In the genomic region with DNA sequence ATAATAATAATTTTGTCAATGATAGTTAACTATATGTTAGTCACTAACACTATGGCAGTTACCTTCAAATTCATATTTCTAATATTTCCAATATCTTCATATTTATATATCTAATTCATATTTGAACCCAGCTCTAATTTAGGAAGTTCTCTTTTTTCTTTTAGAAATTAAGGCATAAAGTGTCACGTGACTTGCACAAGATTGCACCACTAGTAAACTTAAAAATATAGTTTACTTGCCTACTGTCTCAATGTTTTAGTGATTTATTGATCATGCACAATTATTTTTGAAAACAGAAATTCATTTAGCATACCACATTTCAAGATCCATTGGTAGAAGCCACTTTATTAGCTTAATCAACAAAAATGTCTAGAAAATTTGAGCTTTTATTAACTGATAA, we compare ENCODE assay signal across 11 cellular contexts.
"Had no signal": no experiment of that assay in that cellular context is flagged by ENCODE, and none has a peak within 500 bp of the region (broad histone marks: within the 10 kb centered on the region; RNA-seq: fewer than 3 reads in every experiment).

No MANE protein-coding gene starts in this region.

- H3K27ac ChIP-seq: GM23248 had no signal

- ATAC-seq: GM23338, HCT116 had no signal

- H3K9me3 ChIP-seq: HAP-1 had no signal

- H3K9ac ChIP-seq: GM23248 had no signal

- H3K4me1 ChIP-seq: HAP-1 had no signal

- H3K36me3 ChIP-seq: HAP-1 had no signal

- H3K4me3 ChIP-seq: GM23248, GM23338, HAP-1 had no signal

- H3K4me2 ChIP-seq: GM23338 had no signal

- DNase-seq: GM23248, GOT3, H7, H9, HCEC 1CT, HFFc6 had no signal

- FAIRE-seq: H1, H54 had no signal

- H2AFZ ChIP-seq: GM23248, GM23338 had no signal
